ENCODE assay signal across 9 cellular contexts in genomic region chr15:94080416-94080815, GRCh38.
DNase-seq lines count a peak whose midpoint lies in the region; ATAC-seq and TF ChIP-seq lines count a peak whose summit lies in the region.
"Had no signal": no experiment of that assay in that cellular context is flagged by ENCODE, and none has a peak within 500 bp of the region (broad histone marks: within the 10 kb centered on the region; RNA-seq: fewer than 3 reads in every experiment).

No MANE protein-coding gene starts in this region.

- TF ChIP-seq CTCF in WTC11 (IDR thresholded peaks at IDR 0.05): no peak
- no peak for TF ChIP-seq CTCF in left ventricle myocardium inferior (IDR thresholded peaks at IDR 0.05; ENCODE audit: borderline replicate concordance)
- TF ChIP-seq CTCF in stomach (IDR thresholded peaks at IDR 0.05): no peak

- POLR2A ChIA-PET in WTC11 (lab: Charles Lee): interaction anchor here (0.6 kb wide), 1 partner anchor 604 kb away, joined by 3 read pairs; no protein-coding TSS in a partner anchor

- H3K36me3 ChIP-seq in left ventricle myocardium inferior (no peaks in the 10 kb centered on the region), stomach (no peaks in the 10 kb centered on the region)

- TF ChIP-seq EP300 in stomach (IDR thresholded peaks at IDR 0.05): no peak

- no peaks in the 10 kb centered on the region for H3K27me3 Mint-ChIP-seq in WTC11 (ENCODE audit: low read depth)

- H3K4me1 Mint-ChIP-seq in WTC11: peaks cover 13% of the 10 kb centered on the region
- H3K4me1 Mint-ChIP-seq: B cell had no signal

- no peak overlapping the region for H3K4me3 Mint-ChIP-seq in WTC11
- H3K4me3 Mint-ChIP-seq: B cell had no signal

- DNase-seq in Right ventricle myocardium inferior (ENCODE audit: missing footprints) (peak; percentile 70), cardiac septum (ENCODE audit: low spot score) (no peak), WTC11 (ENCODE audit: low spot score) (peak; percentile 23), left ventricle myocardium inferior (peak; percentile 58), NCI-H128 (lab: John Stamatoyannopoulos, UW; ENCODE audit: unreplicated experiment) (no peak), C1 segment of cervical spinal cord (lab: John Stamatoyannopoulos, UW) (no peak), COLO668 (lab: John Stamatoyannopoulos, UW; ENCODE audit: unreplicated experiment) (no peak), stomach (no peak)

- TF ChIP-seq POLR2A in stomach (IDR thresholded peaks at IDR 0.05): no peak

- H3K9me3 Mint-ChIP-seq in WTC11: no peaks in the 10 kb centered on the region

- H3K27me3 ChIP-seq in left ventricle myocardium inferior (ENCODE audit: low read depth): peaks cover 31% of the 10 kb centered on the region
- H3K27me3 ChIP-seq in stomach: no peaks in the 10 kb centered on the region

- intact Hi-C loops in Right ventricle myocardium inferior (cut with DNase I) (no loop called here), cardiac septum (cut with DNase I) (no loop called here), left ventricle myocardium inferior (cut with micrococcal nuclease) (no loop called here), stomach (cut with DNase I; ENCODE audit: low total_unique reads) (no loop called here)

- CTCF ChIA-PET in WTC11 (lab: Charles Lee): interaction anchor here (0.8 to 2.1 kb wide), 3 partner anchors 39 to 88 kb away, joined by 3 to 14 read pairs (median 4); no protein-coding TSS in a partner anchor

- no peaks in the 10 kb centered on the region for H3K36me3 Mint-ChIP-seq in WTC11

- 24 to 47% (median 37%) methylated on average over 8 of the region's 8 CpGs for WGBS in stomach, 5 donors

- peak overlapping the region; percentile 33 for H3K27ac ChIP-seq in left ventricle myocardium inferior (replicated peaks)
- H3K27ac ChIP-seq in stomach: peak overlapping the region in 2 of 5 donors; percentile 14 to 30

- H3K9me3 ChIP-seq in left ventricle myocardium inferior (replicated peaks) (no peaks in the 10 kb centered on the region), stomach (no peaks in the 10 kb centered on the region)

- H3K4me1 ChIP-seq in left ventricle myocardium inferior (no peaks in the 10 kb centered on the region), stomach (peaks cover 0 to 30% (median 0%) of the 10 kb centered on the region in 4 donors)

- no peak overlapping the region for H3K27ac Mint-ChIP-seq in WTC11
- H3K27ac Mint-ChIP-seq: B cell had no signal

- ATAC-seq in Right ventricle myocardium inferior (peak; percentile 73), WTC11 (peak; percentile 81)

- H3K4me3 ChIP-seq in left ventricle myocardium inferior: no peak overlapping the region
- no peak overlapping the region for H3K4me3 ChIP-seq in stomach

TF ChIP-seq in WTC11, 78 proteins besides CTCF, POLR2A, EP300 and RAD21:
- TF ChIP-seq MYBL2 (CRISPR knock-in tag; IDR thresholded peaks at IDR 0.05) (no peak), ZNF232 (CRISPR knock-in tag; IDR thresholded peaks at IDR 0.05) (no peak), FOXK1 (CRISPR knock-in tag; IDR thresholded peaks at IDR 0.05) (no peak), SMAD4 (CRISPR knock-in tag; IDR thresholded peaks at IDR 0.05) (no peak), PRRX2 (CRISPR knock-in tag; IDR thresholded peaks at IDR 0.05) (no peak), FOXJ3 (CRISPR knock-in tag; IDR thresholded peaks at IDR 0.05; ENCODE audit: borderline replicate concordance) (no peak), ZNF281 (CRISPR knock-in tag; IDR thresholded peaks at IDR 0.05) (no peak), ZBTB43 (CRISPR knock-in tag; IDR thresholded peaks at IDR 0.05) (no peak), ZNF512 (CRISPR knock-in tag; IDR thresholded peaks at IDR 0.05; ENCODE audit: borderline replicate concordance) (no peak)

Comparison
In these comparisons a context has a peak if more than half of its experiments do, and no peak if none do; other contexts are left out.
1. DNase-seq: peak in Right ventricle myocardium inferior (single experiment), WTC11 (single experiment) and left ventricle myocardium inferior (single experiment); none in cardiac septum (single experiment), NCI-H128 (single experiment), C1 segment of cervical spinal cord (0 of 14), COLO668 (single experiment) and stomach (single experiment).